ENCODE assay signal across 8 cellular contexts in the genomic region with DNA sequence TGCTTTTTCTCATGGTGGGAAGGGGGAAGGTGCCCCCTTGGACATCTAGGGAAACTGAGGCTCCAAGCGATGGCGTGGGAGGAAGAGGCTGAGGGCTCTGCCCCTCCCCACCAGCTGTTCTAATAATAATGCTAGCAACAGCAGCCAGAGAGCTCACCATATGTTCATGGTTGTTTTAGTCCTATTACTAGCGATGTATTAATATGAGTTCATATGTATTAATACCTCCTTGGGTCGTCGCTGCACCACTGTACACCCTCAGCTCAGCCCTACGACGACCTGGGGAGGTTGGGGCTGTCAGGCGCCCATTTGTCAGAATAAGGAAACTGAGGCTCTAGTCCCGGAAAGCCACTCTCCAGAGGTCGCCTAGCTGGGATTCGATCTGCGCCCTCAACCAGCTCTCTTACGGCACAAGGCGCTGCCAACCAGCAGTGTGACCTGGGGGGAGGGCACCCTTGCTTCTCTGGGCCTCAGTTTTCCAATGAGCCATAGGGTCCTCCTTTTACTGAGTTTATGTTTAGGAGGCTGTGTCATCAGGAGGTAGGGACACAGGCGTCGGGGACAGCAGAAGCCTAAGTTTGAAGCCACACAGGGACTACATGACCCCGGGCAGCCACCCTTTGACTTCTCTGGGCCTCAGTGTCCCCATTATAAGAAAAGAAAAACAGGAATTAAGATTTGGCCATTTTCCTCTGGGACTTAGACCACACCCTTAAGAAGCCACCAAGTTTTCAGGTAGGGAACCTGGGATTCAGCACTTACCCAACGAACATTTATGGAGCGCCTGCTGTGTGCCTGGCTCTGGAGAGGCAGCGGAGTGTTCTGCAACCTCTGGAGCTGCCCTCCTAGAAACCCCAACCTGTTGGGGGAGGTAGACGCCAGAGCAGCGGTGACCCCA. TPM values are rescaled to one million over a fixed set of nuclear protein-coding genes. Genes with fewer than 3 reads are reported as not detected.
A peak's percentile ranks its signal among the peaks of the same experiment; 100 is the strongest.
DNase-seq lines count a peak whose midpoint lies in the region; ATAC-seq and TF ChIP-seq lines count a peak whose summit lies in the region.

No MANE protein-coding gene starts in this region.

- peaks cover 0 to 78% (median 39%) of the 10 kb centered on the region in 4 donors for H3K4me1 ChIP-seq in tibial artery

- no peaks in the 10 kb centered on the region for H3K27me3 ChIP-seq in tibial artery

- peaks cover 38% of the 10 kb centered on the region for H3K27me3 Mint-ChIP-seq in activated naive CD4-positive, alpha-beta T cell treated with anti-CD3 and anti-CD28 coated beads, Interleukin-2, amount 10 ng/mL, durations not matched to agents 7 days and 5 days
- no peaks in the 10 kb centered on the region for H3K27me3 Mint-ChIP-seq in activated B cell treated with CpG ODN at 0.5 μM for 24 hours
- peaks cover 2 to 7% (median 4%) of the 10 kb centered on the region in 3 donors for H3K27me3 Mint-ChIP-seq in immature natural killer cell (ENCODE audit: low read depth in 3 of 3)

- TF ChIP-seq CTCF in activated B cell treated with CpG ODN at 0.5 μM for 24 hours (IDR thresholded peaks at IDR 0.05) (no peak), tibial artery (IDR thresholded peaks at IDR 0.05) (no peak)

- H3K9me3 ChIP-seq in tibial artery: no peaks in the 10 kb centered on the region

- peak overlapping the region; percentile 67 for H3K27ac Mint-ChIP-seq in activated naive CD4-positive, alpha-beta T cell treated with anti-CD3 and anti-CD28 coated beads, Interleukin-2, amount 10 ng/mL, durations not matched to agents 7 days and 5 days
- peak overlapping the region; percentile 96 for H3K27ac Mint-ChIP-seq in activated B cell treated with CpG ODN at 0.5 μM for 24 hours
- peak overlapping the region; percentile 6 to 83 (median 50) for H3K27ac Mint-ChIP-seq in immature natural killer cell

- peak overlapping the region; percentile 66 to 70 for H3K27ac ChIP-seq in tibial artery

- peaks cover 42% of the 10 kb centered on the region for H3K4me1 Mint-ChIP-seq in activated naive CD4-positive, alpha-beta T cell treated with anti-CD3 and anti-CD28 coated beads, Interleukin-2, amount 10 ng/mL, durations not matched to agents 7 days and 5 days
- H3K4me1 Mint-ChIP-seq in activated B cell treated with CpG ODN at 0.5 μM for 24 hours (peaks cover 46% of the 10 kb centered on the region), immature natural killer cell (peaks cover 22 to 26% of the 10 kb centered on the region in 2 donors)

- peak overlapping the region; percentile 57 to 73 for H3K4me3 ChIP-seq in tibial artery

- DNase-seq in activated naive CD4-positive, alpha-beta T cell treated with anti-CD3 and anti-CD28 coated beads, Interleukin-2, amount 10 ng/mL, durations not matched to agents 7 days and 5 days: no peak
- no peak for DNase-seq in activated naive CD4-positive, alpha-beta T cell treated with Interleukin-2 at 50 U/mL for 16 hours
- peak; percentile 34 for DNase-seq in activated B cell treated with CpG ODN at 0.5 μM for 24 hours
- DNase-seq in immature natural killer cell: no peak
- DNase-seq in tibial artery: no peak
- DNase-seq in HEK293T (ENCODE audit: extremely low spot score): no peak
- DNase-seq in activated CD4-positive, CD25-positive, alpha-beta regulatory T cell (lab: John Stamatoyannopoulos, UW): no peak

- no peak for ATAC-seq in activated B cell treated with CpG ODN at 0.5 μM for 24 hours (ENCODE audit: low read depth)
- no peak for ATAC-seq in GM18873 (IDR thresholded peaks at IDR 0.05; ENCODE audit: low FRiP score, unreplicated experiment)

- POLR2A ChIA-PET in activated B cell treated with CpG ODN at 0.5 μM for 24 hours (lab: Charles Lee) (interaction anchor here (0.6 to 3.8 kb wide), 35 partner anchors 8 to 1651 kb away, joined by 3 to 94 read pairs (median 6); partner anchors contain the start of genes ARRDC2, FCHO1, IL12RB1 and JUND), HEK293T (lab: Yijun Ruan, JAX) (interaction anchor here (1.3 kb wide), 1 partner anchor 12 kb away, joined by 6 read pairs; no protein-coding TSS in a partner anchor)

- peak overlapping the region; percentile 83 for H3K4me3 Mint-ChIP-seq in activated naive CD4-positive, alpha-beta T cell treated with anti-CD3 and anti-CD28 coated beads, Interleukin-2, amount 10 ng/mL, durations not matched to agents 7 days and 5 days
- H3K4me3 Mint-ChIP-seq in activated B cell treated with CpG ODN at 0.5 μM for 24 hours (peak overlapping the region; percentile 95), immature natural killer cell (peak overlapping the region; percentile 78 to 88 (median 86))

- no peaks in the 10 kb centered on the region for H3K36me3 ChIP-seq in tibial artery

- no peaks in the 10 kb centered on the region for H3K9me3 Mint-ChIP-seq in activated naive CD4-positive, alpha-beta T cell treated with anti-CD3 and anti-CD28 coated beads, Interleukin-2, amount 10 ng/mL, durations not matched to agents 7 days and 5 days
- H3K9me3 Mint-ChIP-seq in activated B cell treated with CpG ODN at 0.5 μM for 24 hours (no peaks in the 10 kb centered on the region), immature natural killer cell (no peaks in the 10 kb centered on the region)

- CTCF ChIA-PET in activated naive CD4-positive, alpha-beta T cell treated with anti-CD3 and anti-CD28 coated beads, Interleukin-2, amount 10 ng/mL, durations not matched to agents 7 days and 5 days (lab: Charles Lee): interaction anchor here (0.6 to 2.2 kb wide), 4 partner anchors 12 to 70 kb away, joined by 3 to 4 read pairs (median 4); partner anchors contain the start of gene IL12RB1
- CTCF ChIA-PET in activated B cell treated with CpG ODN at 0.5 μM for 24 hours (lab: Charles Lee): interaction anchor here (0.5 to 2.5 kb wide), 8 partner anchors 9 to 153 kb away, joined by 3 to 9 read pairs (median 3); no protein-coding TSS in a partner anchor
- CTCF ChIA-PET in HEK293T (lab: Yijun Ruan, JAX): no interaction called here

- H3K36me3 Mint-ChIP-seq in activated naive CD4-positive, alpha-beta T cell treated with anti-CD3 and anti-CD28 coated beads, Interleukin-2, amount 10 ng/mL, durations not matched to agents 7 days and 5 days: peaks cover 2% of the 10 kb centered on the region
- H3K36me3 Mint-ChIP-seq in activated B cell treated with CpG ODN at 0.5 μM for 24 hours (ENCODE audit: low read depth) (peaks cover 30% of the 10 kb centered on the region), immature natural killer cell (peaks cover 0 to 3% (median 0%) of the 10 kb centered on the region in 3 donors)

- intact Hi-C loops in activated B cell treated with CpG ODN at 0.5 μM for 24 hours (cut with micrococcal nuclease) (loop anchor here (1.0 to 10.0 kb wide), 9 partner anchors 9 to 573 kb away; partner anchors contain the start of genes FCHO1 and IFI30), tibial artery (cut with DNase I; ENCODE audit: low total_unique reads) (no loop called here)

TF ChIP-seq in HEK293T, 16 proteins besides CTCF, POLR2A, EP300 and RAD21:
- TF ChIP-seq ARNT (IDR thresholded peaks at IDR 0.05) (no peak), NFRKB (IDR thresholded peaks at IDR 0.05) (no peak), FOXA1 (IDR thresholded peaks at IDR 0.05) (no peak), SUZ12 (IDR thresholded peaks at IDR 0.05) (no peak), TARDBP (IDR thresholded peaks at IDR 0.05) (no peak), PKNOX1 (IDR thresholded peaks at IDR 0.05) (no peak), SP1 (IDR thresholded peaks at IDR 0.05) (no peak), FOXK2 (IDR thresholded peaks at IDR 0.05) (no peak), HDGF (IDR thresholded peaks at IDR 0.05; ENCODE audit: borderline replicate concordance) (no peak), ZNF384 (IDR thresholded peaks at IDR 0.05) (no peak), LEF1 (IDR thresholded peaks at IDR 0.05; ENCODE audit: borderline replicate concordance) (no peak), CTBP1 (IDR thresholded peaks at IDR 0.05; ENCODE audit: borderline replicate concordance) (no peak), L3MBTL2 (conservative IDR thresholded peaks at IDR 0.05) (no peak), FOXM1 (IDR thresholded peaks at IDR 0.05; ENCODE audit: borderline replicate concordance) (no peak), ELF4 (IDR thresholded peaks at IDR 0.05) (no peak), BHLHE40 (IDR thresholded peaks at IDR 0.05; ENCODE audit: borderline replicate concordance) (no peak)

RNA-seq across cellular contexts. Expression of gene MAST3, which starts 0.7 kb away (rescaled TPM):
- 44.3 and 48.6 TPM in 2 replicates for total RNA-seq in activated B cell treated with CpG ODN at 0.5 μM for 24 hours
- 10 to 100 TPM in 2 of 3 donors, 1 to 10 TPM in 1; 7.3 to 39.1 (median 12.6) TPM for polyA plus RNA-seq in immature natural killer cell

RNA-seq across cellular contexts. Expression of gene IL12RB1, which starts 11.5 kb away (rescaled TPM):
- total RNA-seq in activated B cell treated with CpG ODN at 0.5 μM for 24 hours: 19.9 and 20.9 TPM in 2 replicates
- polyA plus RNA-seq in immature natural killer cell: 100 to 1,000 TPM in 1 of 3 donors, 10 to 100 TPM in 2; 62.7 to 105 (median 83.3) TPM

RNA-seq across cellular contexts. Expression of gene PIK3R2, which starts 54.7 kb away (rescaled TPM):
- 12.0 and 12.7 TPM in 2 replicates for total RNA-seq in activated B cell treated with CpG ODN at 0.5 μM for 24 hours
- polyA plus RNA-seq in immature natural killer cell: 1 to 10 TPM; 1.7 to 4.7 (median 3.5) TPM
